In genomic region chr1:207240325-207241095, GRCh38 we compare ENCODE assay signal across 12 cellular contexts.
DNase-seq lines count a peak whose midpoint lies in the region; TF ChIP-seq lines count a peak whose summit lies in the region.
"Had no signal": no experiment of that assay in that cellular context is flagged by ENCODE, and none has a peak within 500 bp of the region (broad histone marks: within the 10 kb centered on the region; RNA-seq: fewer than 3 reads in every experiment).

No MANE protein-coding gene starts in this region.

- no peaks in the 10 kb centered on the region for H3K36me3 Mint-ChIP-seq in activated CD4-positive, alpha-beta memory T cell treated with anti-CD3 and anti-CD28 coated beads, Interleukin-2, amount 10 ng/mL, durations not matched to agents 7 days and 5 days (ENCODE audit: low read depth)
- H3K36me3 Mint-ChIP-seq: CD8-positive, alpha-beta memory T cell had no signal

- 70 to 76% (median 74%) methylated on average over 5 of the region's 5 CpGs for WGBS in adrenal gland, 4 donors
- WGBS in suprapubic skin, result 60% methylated on average over 5 of the region's 5 CpGs

- H3K9me3 ChIP-seq in HEK293 (ENCODE audit: control insufficient read depth, insufficient read depth, low read depth, low read length) (no peaks in the 10 kb centered on the region), adrenal gland (replicated peaks in 1 of 3) (no peaks in the 10 kb centered on the region), suprapubic skin (no peaks in the 10 kb centered on the region)

- no peaks in the 10 kb centered on the region for H3K4me1 ChIP-seq in HEK293 (ENCODE audit: control insufficient read depth, insufficient read depth, low read length)
- H3K4me1 ChIP-seq in adrenal gland (replicated peaks in 1 of 2), result peaks cover 15 to 19% of the 10 kb centered on the region in 2 donors
- peaks cover 22% of the 10 kb centered on the region for H3K4me1 ChIP-seq in suprapubic skin

- intact Hi-C loops in adrenal gland (cut with DNase I), result no loop called here

- TF ChIP-seq EP300 in suprapubic skin (IDR thresholded peaks at IDR 0.05), result no peak

- H3K27me3 ChIP-seq in adrenal gland (no peaks in the 10 kb centered on the region), suprapubic skin (no peaks in the 10 kb centered on the region)

- H3K27me3 Mint-ChIP-seq in activated CD4-positive, alpha-beta memory T cell treated with anti-CD3 and anti-CD28 coated beads, Interleukin-2, amount 10 ng/mL, durations not matched to agents 7 days and 5 days, result peaks cover 17% of the 10 kb centered on the region

- no peak for DNase-seq in adrenal gland
- DNase-seq in islet precursor cell, result peak; percentile 91
- DNase-seq in suprapubic skin (ENCODE audit: low spot score in 2 of 2), result no peak
- DNase-seq in NCI-H1105 (lab: John Stamatoyannopoulos, UW), result no peak
- DNase-seq in foreskin fibroblast, result no peak
- no peak for DNase-seq in activated CD4-positive, alpha-beta memory T cell treated with anti-CD3 and anti-CD28 coated beads, Interleukin-2, amount 10 ng/mL, durations not matched to agents 7 days and 5 days
- DNase-seq in stimulated activated naive CD4-positive, alpha-beta T cell treated with Interleukin-2 at 50 U/mL for 16 hours (lab: John Stamatoyannopoulos, UW), result no peak
- DNase-seq: activated CD8-positive, alpha-beta memory T cell treated with anti-CD3 and anti-CD28 coated beads, Interleukin-2, amount 10 ng/mL, durations not matched to agents 7 days and 5 days; CD8-positive, alpha-beta memory T cell; effector memory CD8-positive, alpha-beta T cell; stimulated activated CD8-positive, alpha-beta memory T cell treated with anti-CD3 and anti-CD28 coated beads, Interleukin-4, amount 100 ng/mL, for 48 hours had no signal

- H3K27ac Mint-ChIP-seq in activated CD4-positive, alpha-beta memory T cell treated with anti-CD3 and anti-CD28 coated beads, Interleukin-2, amount 10 ng/mL, durations not matched to agents 7 days and 5 days, result no peak overlapping the region
- H3K27ac Mint-ChIP-seq: activated CD8-positive, alpha-beta memory T cell treated with anti-CD3 and anti-CD28 coated beads, Interleukin-2, amount 10 ng/mL, durations not matched to agents 7 days and 5 days; effector memory CD8-positive, alpha-beta T cell had no signal

- no peaks in the 10 kb centered on the region for H3K4me1 Mint-ChIP-seq in activated CD4-positive, alpha-beta memory T cell treated with anti-CD3 and anti-CD28 coated beads, Interleukin-2, amount 10 ng/mL, durations not matched to agents 7 days and 5 days
- H3K4me1 Mint-ChIP-seq: activated CD8-positive, alpha-beta memory T cell treated with anti-CD3 and anti-CD28 coated beads, Interleukin-2, amount 10 ng/mL, durations not matched to agents 7 days and 5 days had no signal

- H3K4me3 Mint-ChIP-seq in activated CD4-positive, alpha-beta memory T cell treated with anti-CD3 and anti-CD28 coated beads, Interleukin-2, amount 10 ng/mL, durations not matched to agents 7 days and 5 days, result no peak overlapping the region
- H3K4me3 Mint-ChIP-seq: activated CD8-positive, alpha-beta memory T cell treated with anti-CD3 and anti-CD28 coated beads, Interleukin-2, amount 10 ng/mL, durations not matched to agents 7 days and 5 days; CD8-positive, alpha-beta memory T cell; effector memory CD8-positive, alpha-beta T cell had no signal

- no peaks in the 10 kb centered on the region for H3K9me3 Mint-ChIP-seq in activated CD4-positive, alpha-beta memory T cell treated with anti-CD3 and anti-CD28 coated beads, Interleukin-2, amount 10 ng/mL, durations not matched to agents 7 days and 5 days
- H3K9me3 Mint-ChIP-seq: effector memory CD8-positive, alpha-beta T cell had no signal

- no peaks in the 10 kb centered on the region for H3K36me3 ChIP-seq in HEK293 (ENCODE audit: control insufficient read depth in 2 of 2, insufficient read depth in 1 of 2, low read length in 2 of 2)
- no peaks in the 10 kb centered on the region for H3K36me3 ChIP-seq in adrenal gland (replicated peaks in 1 of 2)
- H3K36me3 ChIP-seq in suprapubic skin, result no peaks in the 10 kb centered on the region

- TF ChIP-seq CTCF in HEK293 (tag by site-specific recombination; IDR thresholded peaks at IDR 0.05) (no peak), adrenal gland (IDR thresholded peaks at IDR 0.05) (no peak), suprapubic skin (IDR thresholded peaks at IDR 0.05) (no peak), foreskin fibroblast (IDR thresholded peaks at IDR 0.05; ENCODE audit: low read depth, low read length) (no peak)

- no peak overlapping the region for H3K27ac ChIP-seq in HEK293 (ENCODE audit: extremely low read depth, low read depth, low read length)
- peak overlapping the region in 3 of 5 donors; percentile 48 to 78 (median 74) for H3K27ac ChIP-seq in adrenal gland
- H3K27ac ChIP-seq in suprapubic skin, result peak overlapping the region; percentile 51

- POLR2A ChIA-PET in HEK293 (lab: Yijun Ruan, JAX), result no interaction called here
- POLR2A ChIA-PET in activated CD4-positive, alpha-beta memory T cell treated with anti-CD3 and anti-CD28 coated beads, Interleukin-2, amount 10 ng/mL, durations not matched to agents 7 days and 5 days (lab: Charles Lee), result interaction anchor here (0.6 kb wide), 1 partner anchor 94 kb away, joined by 3 read pairs; no protein-coding TSS in a partner anchor

- H3K4me3 ChIP-seq in HEK293 (ENCODE audit: low read depth, low read length) (no peak overlapping the region), adrenal gland (no peak overlapping the region), suprapubic skin (no peak overlapping the region), foreskin fibroblast (ENCODE audit: low read depth in 1 of 2, low read length in 2 of 2) (no peak overlapping the region)

- CTCF ChIA-PET in HEK293 (lab: Yijun Ruan, JAX), result interaction anchor here (0.7 kb wide), 1 partner anchor 33 kb away, joined by 3 read pairs; no protein-coding TSS in a partner anchor
- CTCF ChIA-PET in activated CD4-positive, alpha-beta memory T cell treated with anti-CD3 and anti-CD28 coated beads, Interleukin-2, amount 10 ng/mL, durations not matched to agents 7 days and 5 days (lab: Charles Lee), result no interaction called here

- TF ChIP-seq POLR2A in adrenal gland (IDR thresholded peaks at IDR 0.05), result no peak
- no peak for TF ChIP-seq POLR2A in suprapubic skin (IDR thresholded peaks at IDR 0.05)

TF ChIP-seq in HEK293, 187 proteins besides CTCF, POLR2A, EP300 and RAD21:
- TF ChIP-seq ZNF23 (tag by site-specific recombination; IDR thresholded peaks at IDR 0.05; ENCODE audit: borderline replicate concordance) (no peak), ZNF335 (tag by site-specific recombination; conservative IDR thresholded peaks at IDR 0.05) (peak; percentile 28; the same call in 1 of the 2 replicates)
